In the genomic region with DNA sequence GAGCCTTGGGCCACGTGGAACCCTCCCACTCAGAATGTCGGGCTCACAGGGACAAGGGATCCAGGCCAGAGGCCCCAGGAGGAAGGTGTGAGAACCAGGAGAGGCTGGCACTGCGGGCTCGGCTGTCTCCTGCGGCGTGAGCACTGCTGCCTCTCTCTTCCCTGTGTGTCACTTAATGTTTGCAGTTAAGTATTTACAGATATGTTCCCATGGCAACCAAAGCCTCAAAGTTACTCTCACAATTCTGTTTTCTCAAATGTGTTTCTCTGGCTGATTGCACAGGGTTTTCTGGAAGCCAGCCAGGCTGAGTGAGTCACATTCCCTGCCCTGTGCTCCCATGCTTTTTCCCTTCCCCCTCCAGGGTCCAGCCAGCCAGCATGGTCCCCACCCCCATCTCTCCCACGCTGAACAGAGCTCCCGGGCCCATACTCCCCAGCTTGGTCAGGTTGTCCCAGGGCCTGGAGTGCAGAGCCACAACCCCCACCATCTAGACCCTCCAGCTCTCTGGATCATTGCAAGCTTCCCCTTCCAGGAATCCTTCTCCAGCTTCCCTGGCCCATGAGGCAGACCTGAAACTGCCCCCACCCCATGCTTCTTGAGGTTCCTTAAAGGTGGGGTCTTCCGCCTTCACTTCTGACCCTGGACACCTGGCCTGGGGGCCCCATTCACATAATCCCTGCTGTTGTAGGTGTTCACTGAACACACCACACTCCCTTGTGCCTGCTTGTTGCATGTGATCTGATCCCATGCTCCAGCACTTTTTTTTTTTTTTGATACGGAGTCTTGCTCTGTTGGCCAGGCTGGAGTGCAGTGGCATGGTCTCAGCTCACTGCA, we compare ENCODE assay signal across 1 cellular context.
A peak's percentile ranks its signal among the peaks of the same experiment; 100 is the strongest.
TF ChIP-seq lines count a peak whose summit lies in the region.

No MANE protein-coding gene starts in this region.

TF ChIP-seq in HCT116, 20 proteins besides CTCF, POLR2A, EP300 and RAD21 (continued from another document):
- no peak for TF ChIP-seq TCF7L2 (IDR thresholded peaks at IDR 0.05; ENCODE audit: borderline replicate concordance, extremely low read depth, insufficient read depth, insufficient read length)
- TF ChIP-seq, protein P1, sequence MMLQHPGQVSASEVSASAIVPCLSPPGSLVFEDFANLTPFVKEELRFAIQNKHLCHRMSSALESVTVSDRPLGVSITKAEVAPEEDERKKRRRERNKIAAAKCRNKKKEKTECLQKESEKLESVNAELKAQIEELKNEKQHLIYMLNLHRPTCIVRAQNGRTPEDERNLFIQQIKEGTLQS (IDR thresholded peaks at IDR 0.05): no peak
- 0 out of 2 replicates have a peak, but pooled peaks have one; percentile 27 for TF ChIP-seq MAX (IDR thresholded peaks at IDR 0.05)
- TF ChIP-seq SRF (IDR thresholded peaks at IDR 0.05; ENCODE audit: low read depth): no peak
- TF ChIP-seq SIN3A (IDR thresholded peaks at IDR 0.05; ENCODE audit: low read depth): no peak
- no peak for TF ChIP-seq EGR1 (IDR thresholded peaks at IDR 0.05; ENCODE audit: low read depth)
- no peak for TF ChIP-seq CBX3 (IDR thresholded peaks at IDR 0.05; ENCODE audit: low read depth)
- TF ChIP-seq FOSL1 (IDR thresholded peaks at IDR 0.05; ENCODE audit: low read depth): peak; percentile 37; the same call in 1 of the 2 replicates
- TF ChIP-seq SP1 (IDR thresholded peaks at IDR 0.05; ENCODE audit: low read depth): 0 out of 2 replicates have a peak, but pooled peaks have one; percentile 9
